Comparison of ENCODE assay signal across 9 cellular contexts in genomic region chr15:66654718-66655375, GRCh38. TPM values are rescaled to one million over a fixed set of nuclear protein-coding genes. Genes with fewer than 3 reads are reported as not detected.
A peak's percentile ranks its signal among the peaks of the same experiment; 100 is the strongest.
DNase-seq lines count a peak whose midpoint lies in the region; ATAC-seq and TF ChIP-seq lines count a peak whose summit lies in the region.
"Had no signal": no experiment of that assay in that cellular context is flagged by ENCODE, and none has a peak within 500 bp of the region (broad histone marks: within the 10 kb centered on the region; RNA-seq: fewer than 3 reads in every experiment).

No MANE protein-coding gene starts in this region.

- no peaks in the 10 kb centered on the region for H3K36me3 ChIP-seq in aorta (ENCODE audit: control insufficient read depth in 1 of 2, insufficient read depth in 2 of 2, low read length in 1 of 2)

- H3K27me3 ChIP-seq in aorta (ENCODE audit: control insufficient read depth in 1 of 2, insufficient read depth in 2 of 2, low read length in 1 of 2) = no peaks in the 10 kb centered on the region

- intact Hi-C loops in aorta (cut with DNase I) = no loop called here

- no peaks in the 10 kb centered on the region for H3K36me3 Mint-ChIP-seq in mesothelial cell of epicardium

- no peaks in the 10 kb centered on the region for H3K9me3 Mint-ChIP-seq in mesothelial cell of epicardium

- H3K4me3 Mint-ChIP-seq in mesothelial cell of epicardium = peak overlapping the region; percentile 46

- peak; percentile 51 for ATAC-seq in aorta (ENCODE audit: low FRiP score)

- peak overlapping the region; percentile 61 to 86 for H3K27ac ChIP-seq in coronary artery
- H3K27ac ChIP-seq in aorta (ENCODE audit: low read depth in 1 of 2, low read length in 2 of 2) = no peak overlapping the region

- peak overlapping the region; percentile 69 for H3K4me3 ChIP-seq in coronary artery
- no peak overlapping the region for H3K4me3 ChIP-seq in aorta (ENCODE audit: low read length in 2 of 2)

- no peaks in the 10 kb centered on the region for H3K4me1 ChIP-seq in aorta (ENCODE audit: control insufficient read depth in 1 of 2, insufficient read depth in 2 of 2, low read length in 2 of 2)

- H3K27ac Mint-ChIP-seq in mesothelial cell of epicardium = peak overlapping the region; percentile 95

- DNase-seq in stimulated activated CD4-positive, alpha-beta T cell treated with anti-CD3 and anti-CD28 coated beads, Interleukin-4, amount 100 ng/mL, for 1 hour = peak; percentile 27
- no peak for DNase-seq in stimulated activated CD4-positive, alpha-beta T cell treated with anti-CD3 and anti-CD28 coated beads, Interleukin-1b, Interleukin-23, amount 100 ng/mL, for 48 hours
- DNase-seq in coronary artery (ENCODE audit: low spot score) = no peak
- no peak for DNase-seq in mesothelial cell of epicardium (ENCODE audit: low spot score in 2 of 2, unreplicated experiment in 2 of 2)
- peak; percentile 54 to 79 for DNase-seq in aorta
- no peak for DNase-seq in epidermal melanocyte (ENCODE audit: insufficient read length, low spot score)
- no peak for DNase-seq in NCI-H748 (lab: John Stamatoyannopoulos, UW; ENCODE audit: unreplicated experiment)
- DNase-seq in amygdala (lab: John Stamatoyannopoulos, UW) = no peak
- DNase-seq: glutamatergic neuron had no signal

- H3K27me3 Mint-ChIP-seq in mesothelial cell of epicardium (ENCODE audit: low read depth) = no peaks in the 10 kb centered on the region

- WGBS in aorta, 2 donors = 33 to 35% methylated on average over 35 to 48 of the region's 48 CpGs

- peaks cover 66% of the 10 kb centered on the region for H3K4me1 Mint-ChIP-seq in mesothelial cell of epicardium

- TF ChIP-seq CTCF in coronary artery (IDR thresholded peaks at IDR 0.05) (no peak), mesothelial cell of epicardium (IDR thresholded peaks at IDR 0.05; ENCODE audit: unreplicated experiment) (no peak)

- H3K9me3 ChIP-seq in aorta (ENCODE audit: control insufficient read depth, low read length) = no peaks in the 10 kb centered on the region

RNA-seq across cellular contexts. Expression of gene SMAD6, which starts 47.2 kb away (rescaled TPM):
- total RNA-seq in mesothelial cell of epicardium = 164 to 176 TPM (median 176 TPM) in 3 replicates
- total RNA-seq in aorta = 10 to 100 TPM; 34.8 to 92.0 TPM
- 10 to 100 TPM in 1 of 2 donors, 1 to 10 TPM in 1; 7.1 to 14.3 TPM for polyA plus RNA-seq in aorta

Comparison
In these comparisons a context has a peak if more than half of its experiments do, and no peak if none do; other contexts are left out.
1. DNase-seq: peak in stimulated activated CD4-positive, alpha-beta T cell treated with anti-CD3 and anti-CD28 coated beads, Interleukin-4, amount 100 ng/mL, for 1 hour (single experiment) and aorta (2 of 2); none in stimulated activated CD4-positive, alpha-beta T cell treated with anti-CD3 and anti-CD28 coated beads, Interleukin-1b, Interleukin-23, amount 100 ng/mL, for 48 hours (single experiment), coronary artery (single experiment), mesothelial cell of epicardium (0 of 2), epidermal melanocyte (single experiment), NCI-H748 (single experiment) and amygdala (0 of 56).
2. H3K27ac ChIP-seq: peak in coronary artery (2 of 2); none in aorta (0 of 2).